ENCODE assay signal across 13 cellular contexts in genomic region chr12:23707270-23707669, GRCh38.
DNase-seq lines count a peak whose midpoint lies in the region; ATAC-seq and TF ChIP-seq lines count a peak whose summit lies in the region.
"Had no signal": no experiment of that assay in that cellular context is flagged by ENCODE, and none has a peak within 500 bp of the region (broad histone marks: within the 10 kb centered on the region; RNA-seq: fewer than 3 reads in every experiment).

No MANE protein-coding gene starts in this region.

- no peak overlapping the region for H3K27ac Mint-ChIP-seq in GM23338
- H3K27ac Mint-ChIP-seq in activated naive CD4-positive, alpha-beta T cell treated with anti-CD3 and anti-CD28 coated beads, Interleukin-2, amount 10 ng/mL, durations not matched to agents 7 days and 5 days, result no peak overlapping the region
- no peak overlapping the region for H3K27ac Mint-ChIP-seq in T-cell
- H3K27ac Mint-ChIP-seq: CD8-positive, alpha-beta memory T cell had no signal

- H2BK5ac ChIP-seq in neuronal stem cell (ENCODE audit: low read length), result no peak overlapping the region

- H4K8ac ChIP-seq in neuronal stem cell (ENCODE audit: low read depth, low read length), result no peak overlapping the region

- H3K4me2 ChIP-seq in GM23338, result 0 out of 2 replicates have a peak overlapping the region, but pooled peaks have one; percentile 2
- H3K4me2 ChIP-seq in neuronal stem cell (ENCODE audit: insufficient read depth, low read length, poor library complexity, severe bottlenecking), result no peak overlapping the region
- H3K4me2 ChIP-seq: A549, BLaER1 had no signal

- no peak overlapping the region for H2BK120ac ChIP-seq in neuronal stem cell (ENCODE audit: low read depth, low read length)

- CTCF ChIA-PET in activated naive CD4-positive, alpha-beta T cell treated with anti-CD3 and anti-CD28 coated beads, Interleukin-2, amount 10 ng/mL, durations not matched to agents 7 days and 5 days (lab: Charles Lee), result no interaction called here
- CTCF ChIA-PET in T-cell (lab: Charles Lee), result no interaction called here

- H3K79me2 ChIP-seq in GM23338 (replicated peaks; ENCODE audit: insufficient read depth), result no peaks in the 10 kb centered on the region

- H3K4ac ChIP-seq in neuronal stem cell (ENCODE audit: low read length), result no peak overlapping the region

- ATAC-seq in GM23338 (no peak), HG03432 (IDR thresholded peaks at IDR 0.05; ENCODE audit: unreplicated experiment) (no peak), T-cell (replicated peaks in 1 of 4) (no peak)
- ATAC-seq: A549, HCT116 had no signal

- H3K27me3 ChIP-seq in GM23338 (ENCODE audit: insufficient read depth), result no peaks in the 10 kb centered on the region
- no peaks in the 10 kb centered on the region for H3K27me3 ChIP-seq in neuronal stem cell (ENCODE audit: control insufficient read depth in 3 of 3, insufficient read depth in 3 of 3, low read depth in 1 of 3, low read length in 3 of 3)
- H3K27me3 ChIP-seq: BLaER1 had no signal

- H3K23ac ChIP-seq in neuronal stem cell (ENCODE audit: low read depth, low read length, poor library complexity), result no peak overlapping the region

- no peaks in the 10 kb centered on the region for H4K20me1 ChIP-seq in GM23338 (replicated peaks; ENCODE audit: insufficient read depth)
- H4K20me1 ChIP-seq: BLaER1 had no signal

- no peak overlapping the region for H2BK15ac ChIP-seq in neuronal stem cell (ENCODE audit: low read length)

- H3K4me3 Mint-ChIP-seq in GM23338 (no peak overlapping the region), T-cell (no peak overlapping the region)
- no peak overlapping the region for H3K4me3 Mint-ChIP-seq in activated naive CD4-positive, alpha-beta T cell treated with anti-CD3 and anti-CD28 coated beads, Interleukin-2, amount 10 ng/mL, durations not matched to agents 7 days and 5 days
- H3K4me3 Mint-ChIP-seq: CD8-positive, alpha-beta memory T cell had no signal

- no peak overlapping the region for H2BK12ac ChIP-seq in neuronal stem cell (ENCODE audit: low read length)

- no peaks in the 10 kb centered on the region for H3K9me3 ChIP-seq in neuronal stem cell (replicated peaks in 1 of 2; ENCODE audit: control insufficient read depth in 2 of 2, insufficient read depth in 1 of 2, low read depth in 1 of 2, low read length in 2 of 2)
- H3K9me3 ChIP-seq: A549, BLaER1 had no signal

- H2AFZ ChIP-seq in GM23338 (no peak overlapping the region), neuronal stem cell (ENCODE audit: low read length) (no peak overlapping the region)

- TF ChIP-seq CTCF in GM23338 (conservative IDR thresholded peaks at IDR 0.05; ENCODE audit: low read depth in 2 of 2) (no peak), fibroblast of the aortic adventitia (IDR thresholded peaks at IDR 0.05; ENCODE audit: insufficient read depth, low read length) (no peak)

- no peaks in the 10 kb centered on the region for H3K36me3 Mint-ChIP-seq in GM23338 (ENCODE audit: low read depth)
- H3K36me3 Mint-ChIP-seq in activated naive CD4-positive, alpha-beta T cell treated with anti-CD3 and anti-CD28 coated beads, Interleukin-2, amount 10 ng/mL, durations not matched to agents 7 days and 5 days, result no peaks in the 10 kb centered on the region
- no peaks in the 10 kb centered on the region for H3K36me3 Mint-ChIP-seq in T-cell
- H3K36me3 Mint-ChIP-seq: CD8-positive, alpha-beta memory T cell had no signal

- no peak overlapping the region for H2AK5ac ChIP-seq in neuronal stem cell (ENCODE audit: low read depth, low read length)

- H3K9me2 ChIP-seq in GM23338 (ENCODE audit: insufficient read depth), result no peaks in the 10 kb centered on the region

- H3K14ac ChIP-seq in neuronal stem cell (ENCODE audit: low read length), result no peak overlapping the region

- H3K4me1 ChIP-seq in GM23338 (ENCODE audit: insufficient read depth), result peaks cover 31% of the 10 kb centered on the region
- H3K4me1 ChIP-seq in neuronal stem cell (ENCODE audit: control insufficient read depth in 2 of 2, insufficient read depth in 1 of 2, low read depth in 1 of 2, low read length in 2 of 2), result peaks cover 4 to 8% of the 10 kb centered on the region in 2 donors
- H3K4me1 ChIP-seq: A549, BLaER1, Caco-2 had no signal

- H3K9ac ChIP-seq in neuronal stem cell (ENCODE audit: low read depth, low read length, poor library complexity), result no peak overlapping the region
- H3K9ac ChIP-seq: BLaER1 had no signal

- no CpG with 5 or more reads among the region's 5 CpGs for WGBS in neuronal stem cell (ENCODE audit: extremely low coverage in 2 of 2, insufficient read length in 2 of 2, insufficient replicate concordance in 1 of 2), 2 donors

- no peaks in the 10 kb centered on the region; the same call in 2 of the 3 replicates for H3K9me3 Mint-ChIP-seq in GM23338
- H3K9me3 Mint-ChIP-seq in activated naive CD4-positive, alpha-beta T cell treated with anti-CD3 and anti-CD28 coated beads, Interleukin-2, amount 10 ng/mL, durations not matched to agents 7 days and 5 days, result no peaks in the 10 kb centered on the region
- peaks cover 0 to 5% (median 0%) of the 10 kb centered on the region in 3 donors for H3K9me3 Mint-ChIP-seq in T-cell

- POLR2A ChIA-PET in T-cell (lab: Charles Lee), result no interaction called here

- peaks cover 26% of the 10 kb centered on the region for H3K4me1 Mint-ChIP-seq in GM23338
- no peaks in the 10 kb centered on the region for H3K4me1 Mint-ChIP-seq in activated naive CD4-positive, alpha-beta T cell treated with anti-CD3 and anti-CD28 coated beads, Interleukin-2, amount 10 ng/mL, durations not matched to agents 7 days and 5 days
- H3K4me1 Mint-ChIP-seq in T-cell, result no peaks in the 10 kb centered on the region
- H3K4me1 Mint-ChIP-seq: CD8-positive, alpha-beta memory T cell had no signal

- no peak overlapping the region for H3K27ac ChIP-seq in GM23338 (ENCODE audit: low read depth)
- peak overlapping the region; percentile 16 for H3K27ac ChIP-seq in neuronal stem cell (replicated peaks; ENCODE audit: low read length)
- H3K27ac ChIP-seq: A549, BLaER1 had no signal

- no peaks in the 10 kb centered on the region for H3K27me3 Mint-ChIP-seq in GM23338 (ENCODE audit: insufficient read depth, low read depth, poor library complexity)
- no peaks in the 10 kb centered on the region for H3K27me3 Mint-ChIP-seq in activated naive CD4-positive, alpha-beta T cell treated with anti-CD3 and anti-CD28 coated beads, Interleukin-2, amount 10 ng/mL, durations not matched to agents 7 days and 5 days
- H3K27me3 Mint-ChIP-seq in T-cell, result no peaks in the 10 kb centered on the region
- H3K27me3 Mint-ChIP-seq: CD8-positive, alpha-beta memory T cell had no signal

- H3F3A ChIP-seq in GM23338 (replicated peaks; ENCODE audit: low read depth), result no peaks in the 10 kb centered on the region

- DNase-seq in GM23338 (ENCODE audit: low spot score) (no peak), NCI-H69 (lab: John Stamatoyannopoulos, UW) (peak; percentile 33), fibroblast of the aortic adventitia (ENCODE audit: low read depth) (peak; percentile 3), neuronal stem cell (ENCODE audit: low spot score) (no peak), T-cell (no peak)
- no peak for DNase-seq in activated naive CD4-positive, alpha-beta T cell treated with anti-CD3 and anti-CD28 coated beads, Interleukin-2, amount 10 ng/mL, durations not matched to agents 7 days and 5 days
- DNase-seq: Caco-2; CD8-positive, alpha-beta memory T cell; GF-D8 had no signal

- H4K91ac ChIP-seq in neuronal stem cell (ENCODE audit: low read depth, low read length, poor library complexity), result no peak overlapping the region

- H3K79me1 ChIP-seq in neuronal stem cell (ENCODE audit: low read depth, low read length), result no peaks in the 10 kb centered on the region

- no peak overlapping the region for H3K18ac ChIP-seq in neuronal stem cell (ENCODE audit: low read length)

- H3K36me3 ChIP-seq in GM23338 (ENCODE audit: insufficient read depth), result no peaks in the 10 kb centered on the region
- no peaks in the 10 kb centered on the region for H3K36me3 ChIP-seq in neuronal stem cell (replicated peaks in 1 of 2; ENCODE audit: control insufficient read depth in 2 of 2, insufficient read depth in 2 of 2, low read length in 2 of 2)
- H3K36me3 ChIP-seq: BLaER1 had no signal

- H3K4me3 ChIP-seq in GM23338 (no peak overlapping the region), fibroblast of the aortic adventitia (ENCODE audit: low read depth, low read length) (no peak overlapping the region), neuronal stem cell (ENCODE audit: low read length in 2 of 2) (no peak overlapping the region)
- H3K4me3 ChIP-seq: A549, BLaER1 had no signal

TF ChIP-seq in GM23338, 12 proteins besides CTCF, POLR2A, EP300 and RAD21:
- TF ChIP-seq EZH2 (IDR thresholded peaks at IDR 0.05; ENCODE audit: low read depth, unreplicated experiment), result no peak
- no peak for TF ChIP-seq STAT1 (IDR thresholded peaks at IDR 0.05; ENCODE audit: unreplicated experiment)
- TF ChIP-seq ZNF114 (CRISPR knock-in tag; IDR thresholded peaks at IDR 0.05), result no peak
- no peak for TF ChIP-seq CREB1 (CRISPR knock-in tag; IDR thresholded peaks at IDR 0.05; ENCODE audit: low read depth)
- TF ChIP-seq EZH2phosphoT487 (IDR thresholded peaks at IDR 0.05; ENCODE audit: unreplicated experiment), result no peak
- no peak for TF ChIP-seq REST (IDR thresholded peaks at IDR 0.05; ENCODE audit: unreplicated experiment)
- no peak for TF ChIP-seq POLR2AphosphoS5 (IDR thresholded peaks at IDR 0.05; ENCODE audit: low read depth)
TF ChIP-seq in GM23338: peak in this region for 0.

Comparison
In these comparisons a context has a peak if more than half of its experiments do, and no peak if none do; other contexts are left out.
1. DNase-seq: peak in NCI-H69 (single experiment) and fibroblast of the aortic adventitia (single experiment); none in GM23338 (single experiment), neuronal stem cell (single experiment), activated naive CD4-positive, alpha-beta T cell treated with anti-CD3 and anti-CD28 coated beads, Interleukin-2, amount 10 ng/mL, durations not matched to agents 7 days and 5 days (single experiment) and T-cell (0 of 34).